8 cellular contexts compared by ENCODE assay signal in the genomic region with DNA sequence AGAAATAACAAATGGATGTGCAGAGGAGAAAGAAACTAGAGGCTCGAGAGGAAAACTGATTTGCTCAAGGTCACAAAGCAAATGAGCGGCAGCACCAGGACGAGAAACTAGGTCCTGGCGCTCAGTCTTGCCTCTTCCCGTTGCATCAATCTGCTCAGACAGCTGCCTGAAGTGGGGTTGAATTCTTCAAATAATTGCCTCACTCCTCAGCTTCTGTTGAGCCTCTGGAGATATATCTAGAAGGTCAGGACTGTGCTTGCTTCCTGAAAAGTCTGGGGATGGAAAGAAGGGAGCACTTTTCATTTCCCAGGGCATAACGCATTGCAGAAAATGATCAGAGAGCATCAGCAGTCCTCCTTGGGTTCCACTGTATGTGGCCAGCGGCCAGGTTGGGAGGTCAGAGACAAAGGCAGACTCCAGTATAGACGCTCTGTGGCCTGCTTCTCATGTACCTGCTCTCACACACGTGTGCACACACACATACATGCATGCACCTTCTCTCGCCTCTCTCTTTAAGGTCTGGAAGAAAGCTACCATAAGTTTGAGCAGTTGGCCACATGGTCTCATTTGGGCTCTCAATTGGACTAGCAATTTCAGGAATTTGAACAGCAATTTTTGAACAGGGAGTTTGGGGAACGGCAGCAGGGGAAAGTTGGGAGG.
DNase-seq lines count a peak whose midpoint lies in the region; ATAC-seq and TF ChIP-seq lines count a peak whose summit lies in the region.
"Had no signal": no experiment of that assay in that cellular context is flagged by ENCODE, and none has a peak within 500 bp of the region (broad histone marks: within the 10 kb centered on the region; RNA-seq: fewer than 3 reads in every experiment).

No MANE protein-coding gene starts in this region.

- no peak for DNase-seq in PC-9
- no peak for DNase-seq in naive thymus-derived CD8-positive, alpha-beta T cell
- no peak for DNase-seq in effector CD8-positive, alpha-beta T cell (lab: John Stamatoyannopoulos, UW)
- no peak for DNase-seq in activated CD8-positive, alpha-beta memory T cell treated with anti-CD3 and anti-CD28 coated beads for 24 hours

- intact Hi-C loops in PC-9 (cut with micrococcal nuclease; ENCODE audit: unreplicated experiment): loop anchor here (1.0 to 5.0 kb wide), 8 partner anchors 15 to 207 kb away; a partner anchor contains a TSS

- H3K27ac ChIP-seq in PC-9: peak overlapping the region; percentile 100

- no peaks in the 10 kb centered on the region; the same call in 1 of the 2 replicates for H3K79me2 ChIP-seq in PC-9 (ENCODE audit: low read depth)

- CTCF ChIA-PET in PC-9 (lab: Charles Lee): interaction anchor here (0.6 kb wide), 1 partner anchor 60 kb away, joined by 3 read pairs; no protein-coding TSS in a partner anchor

- peaks cover 83% of the 10 kb centered on the region for H3K4me1 ChIP-seq in PC-9 (replicated peaks; ENCODE audit: insufficient read depth)

- H3K27ac Mint-ChIP-seq in naive thymus-derived CD8-positive, alpha-beta T cell: peak overlapping the region; percentile 26 to 88 (median 77)

- H3K27me3 Mint-ChIP-seq in naive thymus-derived CD8-positive, alpha-beta T cell: peaks cover 0 to under 1% (median under 1%) of the 10 kb centered on the region in 5 donors

- BruUV-seq in PC-9 (replicated peaks; lab: Mats Ljungman, UMichigan): no TSS peak

- H3K36me3 ChIP-seq in PC-9 (ENCODE audit: low read depth): no peaks in the 10 kb centered on the region
- H3K36me3 ChIP-seq: upper lobe of left lung had no signal

- H4K20me1 ChIP-seq in PC-9 (ENCODE audit: insufficient read depth): no peaks in the 10 kb centered on the region

- no peak for TF ChIP-seq CTCF in PC-9 (conservative IDR thresholded peaks at IDR 0.05)

- H3K9me3 ChIP-seq in PC-9 (ENCODE audit: insufficient read depth, low read depth): no peaks in the 10 kb centered on the region; the same call in 1 of the 2 replicates
- H3K9me3 ChIP-seq: upper lobe of left lung had no signal

- H3K36me3 Mint-ChIP-seq in naive thymus-derived CD8-positive, alpha-beta T cell: no peaks in the 10 kb centered on the region

- no peak overlapping the region for H2AFZ ChIP-seq in PC-9

- H3K4me3 ChIP-seq in PC-9: no peak overlapping the region
- H3K4me3 ChIP-seq: upper lobe of left lung had no signal

- no peaks in the 10 kb centered on the region for H3K9me2 ChIP-seq in PC-9 (ENCODE audit: insufficient read depth)

- POLR2A ChIA-PET in PC-9 (lab: Charles Lee; ENCODE audit: unreplicated experiment): interaction anchor here (0.6 to 0.8 kb wide), 3 partner anchors 15 to 59 kb away, joined by 3 to 14 read pairs (median 6); no protein-coding TSS in a partner anchor
- POLR2A ChIA-PET in naive thymus-derived CD8-positive, alpha-beta T cell (lab: Charles Lee): no interaction called here

- peak overlapping the region; percentile 60 for H3K4me2 ChIP-seq in PC-9

- H3K9me3 Mint-ChIP-seq in naive thymus-derived CD8-positive, alpha-beta T cell: no peaks in the 10 kb centered on the region

- H3F3A ChIP-seq in PC-9 (ENCODE audit: insufficient read depth, low read depth): peaks cover 50% of the 10 kb centered on the region

- peak overlapping the region in 9 of 10 donors; percentile 2 to 80 (median 60) for H3K4me3 Mint-ChIP-seq in naive thymus-derived CD8-positive, alpha-beta T cell

- peaks cover 13 to 62% (median 20%) of the 10 kb centered on the region in 4 donors for H3K4me1 Mint-ChIP-seq in naive thymus-derived CD8-positive, alpha-beta T cell

- ATAC-seq in GM19035 (IDR thresholded peaks at IDR 0.05; ENCODE audit: unreplicated experiment) (peak; percentile 11), HG02852 (IDR thresholded peaks at IDR 0.05; ENCODE audit: unreplicated experiment) (peak; percentile 11), GM18520 (IDR thresholded peaks at IDR 0.05; ENCODE audit: unreplicated experiment) (no peak)
- peak; percentile 20 to 30 for ATAC-seq in naive thymus-derived CD8-positive, alpha-beta T cell

- no peaks in the 10 kb centered on the region for H3K27me3 ChIP-seq in PC-9 (ENCODE audit: insufficient read depth, low read depth)
- H3K27me3 ChIP-seq: upper lobe of left lung had no signal
